ENCODE assay signal across 19 cellular contexts in genomic region chr22:46865052-46865434, GRCh38.
A peak's percentile ranks its signal among the peaks of the same experiment; 100 is the strongest.
DNase-seq lines count a peak whose midpoint lies in the region; ATAC-seq and TF ChIP-seq lines count a peak whose summit lies in the region.
"Had no signal": no experiment of that assay in that cellular context is flagged by ENCODE, and none has a peak within 500 bp of the region (broad histone marks: within the 10 kb centered on the region; RNA-seq: fewer than 3 reads in every experiment).

No MANE protein-coding gene starts in this region.

- no peaks in the 10 kb centered on the region for H3K27me3 Mint-ChIP-seq in Caco-2 (ENCODE audit: insufficient read depth, unreplicated experiment)

- H3K9me3 ChIP-seq in Caco-2 (no peaks in the 10 kb centered on the region), hepatocyte (ENCODE audit: low read depth) (no peaks in the 10 kb centered on the region), neuronal stem cell (replicated peaks in 1 of 2; ENCODE audit: control insufficient read depth in 2 of 2, insufficient read depth in 1 of 2, low read depth in 1 of 2, low read length in 2 of 2) (peaks cover 0 to 3% of the 10 kb centered on the region in 2 donors), HAP-1 (no peaks in the 10 kb centered on the region), upper lobe of right lung (no peaks in the 10 kb centered on the region)
- H3K9me3 ChIP-seq: BE2C, SJSA1 had no signal

- TF ChIP-seq CTCF in Caco-2 (IDR thresholded peaks at IDR 0.05; ENCODE audit: insufficient read depth in 1 of 2, low read depth in 1 of 2, low read length in 1 of 2, severe bottlenecking in 1 of 2, unreplicated experiment in 1 of 2) (no peak), hepatocyte (IDR thresholded peaks at IDR 0.05; ENCODE audit: poor library complexity) (no peak), upper lobe of right lung (IDR thresholded peaks at IDR 0.05) (no peak)

- H3K27ac Mint-ChIP-seq in Caco-2 (ENCODE audit: unreplicated experiment): peak overlapping the region; percentile 89

- H3K36me3 ChIP-seq in Caco-2 (ENCODE audit: control insufficient read depth, insufficient read depth, low read length) (no peaks in the 10 kb centered on the region; the same call in 1 of the 2 replicates), hepatocyte (replicated peaks; ENCODE audit: insufficient read depth, low read depth) (no peaks in the 10 kb centered on the region), neuronal stem cell (replicated peaks in 1 of 2; ENCODE audit: control insufficient read depth in 2 of 2, insufficient read depth in 2 of 2, low read length in 2 of 2) (no peaks in the 10 kb centered on the region), HAP-1 (replicated peaks) (no peaks in the 10 kb centered on the region), upper lobe of right lung (no peaks in the 10 kb centered on the region)
- H3K36me3 ChIP-seq: BE2C, SJSA1 had no signal

- H3K9ac ChIP-seq in neuronal stem cell (ENCODE audit: low read depth, low read length, poor library complexity): peak overlapping the region; percentile 10
- H3K9ac ChIP-seq: GM23248 had no signal

- BruUV-seq in Caco-2 (replicated peaks; lab: Mats Ljungman, UMichigan): no TSS peak

- no peak overlapping the region for H3K18ac ChIP-seq in neuronal stem cell (ENCODE audit: low read length)

- peaks cover 34% of the 10 kb centered on the region for H3K4me1 Mint-ChIP-seq in Caco-2 (ENCODE audit: low read depth, unreplicated experiment)

- in situ Hi-C loops in HAP-1 (cut with MboI; ENCODE audit: low sequenced_read_pairs): no loop called here

- H3K9me3 Mint-ChIP-seq in Caco-2 (ENCODE audit: unreplicated experiment): no peaks in the 10 kb centered on the region

- H3K79me1 ChIP-seq in neuronal stem cell (ENCODE audit: low read depth, low read length): peaks cover 2% of the 10 kb centered on the region

- no peaks in the 10 kb centered on the region for H3K9me2 ChIP-seq in hepatocyte (replicated peaks; ENCODE audit: insufficient read depth)

- H3K4me3 ChIP-seq in Caco-2 (ENCODE audit: low read depth, low read length) (no peak overlapping the region), hepatocyte (no peak overlapping the region), neuronal stem cell (ENCODE audit: low read length in 2 of 2) (no peak overlapping the region), HAP-1 (no peak overlapping the region), upper lobe of right lung (no peak overlapping the region)
- H3K4me3 ChIP-seq: GM23248, SJSA1 had no signal

- intact Hi-C loops in Caco-2 (cut with micrococcal nuclease; ENCODE audit: unreplicated experiment) (loop anchor here (2.0 kb wide), 1 partner anchor 14 kb away; no protein-coding TSS in a partner anchor), upper lobe of right lung (cut with DNase I) (no loop called here)

- no peak overlapping the region for H2BK5ac ChIP-seq in neuronal stem cell (ENCODE audit: low read length)

- H2AFZ ChIP-seq in hepatocyte (no peak overlapping the region), neuronal stem cell (ENCODE audit: low read length) (no peak overlapping the region)
- H2AFZ ChIP-seq: GM23248 had no signal

- 91% methylated on average over 3 of the region's 3 CpGs for WGBS in hepatocyte (ENCODE audit: low lambda C conversion rate, missing lambda C conversion rate)
- no CpG with 5 or more reads among the region's 3 CpGs for WGBS in neuronal stem cell (ENCODE audit: extremely low coverage in 2 of 2, insufficient read length in 2 of 2, insufficient replicate concordance in 1 of 2), 2 donors

- POLR2A ChIA-PET in Caco-2 (lab: Charles Lee): no interaction called here

- H3K27ac ChIP-seq in hepatocyte (peak overlapping the region; percentile 49), neuronal stem cell (replicated peaks; ENCODE audit: low read length) (no peak overlapping the region), upper lobe of right lung (no peak overlapping the region)
- H3K27ac ChIP-seq: GM23248, HL-60, SJSA1 had no signal

- H4K91ac ChIP-seq in neuronal stem cell (ENCODE audit: low read depth, low read length, poor library complexity): no peak overlapping the region

- peaks cover 13% of the 10 kb centered on the region for H3K36me3 Mint-ChIP-seq in Caco-2 (ENCODE audit: insufficient read depth, unreplicated experiment)

- no peak overlapping the region for H3K14ac ChIP-seq in neuronal stem cell (ENCODE audit: low read length)

- H3K4me3 Mint-ChIP-seq in Caco-2 (ENCODE audit: unreplicated experiment): no peak overlapping the region
- H3K4me3 Mint-ChIP-seq: H9 had no signal

- no peak overlapping the region for H2BK12ac ChIP-seq in neuronal stem cell (ENCODE audit: low read length)

- H3K79me2 ChIP-seq in hepatocyte: peaks cover 38% of the 10 kb centered on the region

- H3K4me2 ChIP-seq in hepatocyte: peak overlapping the region; percentile 70
- H3K4me2 ChIP-seq in neuronal stem cell (ENCODE audit: insufficient read depth, low read length, poor library complexity, severe bottlenecking): no peak overlapping the region

- H3K27me3 ChIP-seq in Caco-2 (replicated peaks; ENCODE audit: control insufficient read depth, insufficient read depth, low read length) (no peaks in the 10 kb centered on the region), hepatocyte (no peaks in the 10 kb centered on the region), neuronal stem cell (ENCODE audit: control insufficient read depth in 3 of 3, insufficient read depth in 3 of 3, low read depth in 1 of 3, low read length in 3 of 3) (no peaks in the 10 kb centered on the region), HAP-1 (ENCODE audit: low read depth) (no peaks in the 10 kb centered on the region), upper lobe of right lung (no peaks in the 10 kb centered on the region)
- H3K27me3 ChIP-seq: BE2C, SJSA1 had no signal

- H3K23ac ChIP-seq in neuronal stem cell (ENCODE audit: low read depth, low read length, poor library complexity): no peak overlapping the region

- no peak overlapping the region for H3K4ac ChIP-seq in neuronal stem cell (ENCODE audit: low read length)

- H4K20me1 ChIP-seq in hepatocyte (ENCODE audit: insufficient read depth, poor library complexity, severe bottlenecking): no peaks in the 10 kb centered on the region

- no peak for DNase-seq in Caco-2
- DNase-seq in NCI-H510A (lab: John Stamatoyannopoulos, UW): peak; percentile 56
- no peak for DNase-seq in hepatocyte (ENCODE audit: low spot score)
- no peak for DNase-seq in neuronal stem cell (ENCODE audit: low spot score)
- DNase-seq in HAP-1 (ENCODE audit: low spot score in 2 of 2): no peak
- no peak for DNase-seq in upper lobe of right lung
- no peak for DNase-seq in NCI-H526 (lab: John Stamatoyannopoulos, UW)
- DNase-seq: BE2C, DND-41, GM23248, H9, KBM-7, NCI-H1092, NCI-H1694 treated with DMSO at 0.1 percent for 48 hours, NCI-H2081 treated with DMSO at 0.1 percent for 48 hours, NCI-H524 had no signal

- peaks cover 29% of the 10 kb centered on the region for H3K4me1 ChIP-seq in Caco-2
- H3K4me1 ChIP-seq in hepatocyte (ENCODE audit: insufficient read depth): peaks cover 16% of the 10 kb centered on the region
- no peaks in the 10 kb centered on the region for H3K4me1 ChIP-seq in neuronal stem cell (ENCODE audit: control insufficient read depth in 2 of 2, insufficient read depth in 1 of 2, low read depth in 1 of 2, low read length in 2 of 2)
- H3K4me1 ChIP-seq in HAP-1: no peaks in the 10 kb centered on the region
- no peaks in the 10 kb centered on the region for H3K4me1 ChIP-seq in upper lobe of right lung
- H3K4me1 ChIP-seq: BE2C had no signal

- CTCF ChIA-PET in Caco-2 (lab: Charles Lee): no interaction called here

- no peak for ATAC-seq in upper lobe of right lung
- ATAC-seq: Right ventricle myocardium inferior had no signal

- no peak overlapping the region for H2BK120ac ChIP-seq in neuronal stem cell (ENCODE audit: low read depth, low read length)

- no peak overlapping the region for H2AK5ac ChIP-seq in neuronal stem cell (ENCODE audit: low read depth, low read length)

- no peak overlapping the region for H4K8ac ChIP-seq in neuronal stem cell (ENCODE audit: low read depth, low read length)

- no peak overlapping the region for H2BK15ac ChIP-seq in neuronal stem cell (ENCODE audit: low read length)
